13 cellular contexts compared by ENCODE assay signal in the genomic region with DNA sequence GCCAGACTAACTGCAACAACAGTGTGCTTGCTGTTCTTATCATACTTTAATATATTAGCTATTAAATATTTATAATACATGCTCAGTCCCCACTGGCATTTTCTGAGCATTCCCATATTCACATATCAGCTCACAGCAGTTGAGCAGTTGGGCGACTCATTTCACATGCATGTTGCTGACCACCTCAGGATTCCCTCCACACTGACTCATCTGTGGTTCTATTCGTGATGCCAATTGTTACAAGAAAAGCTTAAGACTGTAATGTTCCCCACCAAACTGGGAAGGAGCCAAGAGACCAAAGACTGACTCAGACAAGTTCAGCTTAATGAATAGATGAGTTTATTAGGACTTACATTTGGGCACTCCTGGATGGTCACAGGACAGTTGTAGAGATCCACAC.
DNase-seq lines count a peak whose midpoint lies in the region; ATAC-seq and TF ChIP-seq lines count a peak whose summit lies in the region.
"Had no signal": no experiment of that assay in that cellular context is flagged by ENCODE, and none has a peak within 500 bp of the region (broad histone marks: within the 10 kb centered on the region; RNA-seq: fewer than 3 reads in every experiment).

No MANE protein-coding gene starts in this region.

- no peaks in the 10 kb centered on the region for H3K4me1 Mint-ChIP-seq in CD8-positive, alpha-beta memory T cell

- no peaks in the 10 kb centered on the region for H3K4me1 ChIP-seq in CD8-positive, alpha-beta memory T cell (ENCODE audit: insufficient read depth, low read length)
- H3K4me1 ChIP-seq: parathyroid adenoma, thyroid gland had no signal

- TF ChIP-seq CTCF in epithelial cell of esophagus (IDR thresholded peaks at IDR 0.05; ENCODE audit: insufficient read depth, low read depth, low read length, missing control alignments), result no peak

- H3K27me3 Mint-ChIP-seq in CD8-positive, alpha-beta memory T cell, result no peaks in the 10 kb centered on the region

- no peaks in the 10 kb centered on the region for H3K27me3 ChIP-seq in CD8-positive, alpha-beta memory T cell (ENCODE audit: insufficient read depth, low read length, poor library complexity, severe bottlenecking)
- H3K27me3 ChIP-seq: thyroid gland had no signal

- peaks cover 3 to 14% (median 6%) of the 10 kb centered on the region in 5 donors for H3K9me3 Mint-ChIP-seq in CD8-positive, alpha-beta memory T cell
- peaks cover under 1 to 4% of the 10 kb centered on the region in 2 donors for H3K9me3 Mint-ChIP-seq in activated naive CD4-positive, alpha-beta T cell treated with anti-CD3 and anti-CD28 coated beads, Interleukin-2, amount 50 U/mL, for 72 hours

- DNase-seq in EH (ENCODE audit: low read depth) (peak; percentile 95), RPMI7951 (ENCODE audit: low read depth) (peak; percentile 97), epithelial cell of esophagus (ENCODE audit: low read depth) (peak; percentile 86), renal cortical epithelial cell (ENCODE audit: low read depth) (peak; percentile 100), NK-92 (lab: John Stamatoyannopoulos, UW; ENCODE audit: unreplicated experiment) (no peak)
- no peak for DNase-seq in CD8-positive, alpha-beta memory T cell
- no peak for DNase-seq in activated naive CD4-positive, alpha-beta T cell treated with anti-CD3 and anti-CD28 coated beads, Interleukin-2, amount 50 U/mL, for 72 hours (ENCODE audit: low spot score in 2 of 2)
- DNase-seq: kidney, NCI-H2171 treated with DMSO at 0.1 percent for 48 hours, SHP77, thyroid gland had no signal

- no peak overlapping the region for H3K27ac ChIP-seq in CD8-positive, alpha-beta memory T cell (ENCODE audit: low read depth, low read length)
- H3K27ac ChIP-seq: parathyroid adenoma, thyroid gland had no signal

- H3K27ac Mint-ChIP-seq in CD8-positive, alpha-beta memory T cell, result no peak overlapping the region
- H3K27ac Mint-ChIP-seq in activated naive CD4-positive, alpha-beta T cell treated with anti-CD3 and anti-CD28 coated beads, Interleukin-2, amount 50 U/mL, for 72 hours, result no peak overlapping the region

- POLR2A ChIA-PET in CD8-positive, alpha-beta memory T cell (lab: Charles Lee), result no interaction called here

- H3K4me3 Mint-ChIP-seq in CD8-positive, alpha-beta memory T cell, result no peak overlapping the region

- H3K36me3 ChIP-seq in CD8-positive, alpha-beta memory T cell (ENCODE audit: insufficient read depth, low read length), result no peaks in the 10 kb centered on the region
- H3K36me3 ChIP-seq: thyroid gland had no signal

- CTCF ChIA-PET in CD8-positive, alpha-beta memory T cell (lab: Charles Lee), result no interaction called here

- no peaks in the 10 kb centered on the region for H3K9me3 ChIP-seq in CD8-positive, alpha-beta memory T cell (ENCODE audit: low read length)
- H3K9me3 ChIP-seq: thyroid gland had no signal

- H3K36me3 Mint-ChIP-seq in CD8-positive, alpha-beta memory T cell, result no peaks in the 10 kb centered on the region
- peaks cover 0 to 1% of the 10 kb centered on the region in 2 donors for H3K36me3 Mint-ChIP-seq in activated naive CD4-positive, alpha-beta T cell treated with anti-CD3 and anti-CD28 coated beads, Interleukin-2, amount 50 U/mL, for 72 hours

- no peak for ATAC-seq in HG03159 (IDR thresholded peaks at IDR 0.05; ENCODE audit: unreplicated experiment)
- no peak for ATAC-seq in activated naive CD4-positive, alpha-beta T cell treated with anti-CD3 and anti-CD28 coated beads, Interleukin-2, amount 50 U/mL, for 72 hours

- no peak overlapping the region for H3K4me3 ChIP-seq in epithelial cell of esophagus (ENCODE audit: low read length)
- H3K4me3 ChIP-seq in CD8-positive, alpha-beta memory T cell (ENCODE audit: low read length), result no peak overlapping the region
- H3K4me3 ChIP-seq: thyroid gland had no signal

Comparison
In these comparisons a context has a peak if more than half of its experiments do, and no peak if none do; other contexts are left out.
1. DNase-seq: peak in EH (single experiment), RPMI7951 (single experiment), epithelial cell of esophagus (single experiment) and renal cortical epithelial cell (single experiment); none in NK-92 (single experiment), CD8-positive, alpha-beta memory T cell (0 of 5) and activated naive CD4-positive, alpha-beta T cell treated with anti-CD3 and anti-CD28 coated beads, Interleukin-2, amount 50 U/mL, for 72 hours (0 of 2).